Comparison of ENCODE assay signal across 1 cellular context in genomic region chr4:84955168-84955567, GRCh38.
TF ChIP-seq lines count a peak whose summit lies in the region.

No MANE protein-coding gene starts in this region.

TF ChIP-seq in GM23338, 12 proteins besides CTCF, POLR2A, EP300 and RAD21 (continued from another document):
- TF ChIP-seq POLR2AphosphoS5 (IDR thresholded peaks at IDR 0.05; ENCODE audit: low read depth) (no peak), ETS1 (IDR thresholded peaks at IDR 0.05) (no peak), CREB1 (CRISPR knock-in tag; IDR thresholded peaks at IDR 0.05; ENCODE audit: low read depth) (no peak), ZNF462 (CRISPR knock-in tag; IDR thresholded peaks at IDR 0.05) (no peak), NANOG (IDR thresholded peaks at IDR 0.05; ENCODE audit: borderline replicate concordance) (0 out of 2 replicates have a peak, but pooled peaks have one; percentile 30), ZNF331 (CRISPR knock-in tag; IDR thresholded peaks at IDR 0.05; ENCODE audit: low read depth) (no peak), REST (IDR thresholded peaks at IDR 0.05; ENCODE audit: unreplicated experiment) (no peak)
